8 cellular contexts compared by ENCODE assay signal in the genomic region with DNA sequence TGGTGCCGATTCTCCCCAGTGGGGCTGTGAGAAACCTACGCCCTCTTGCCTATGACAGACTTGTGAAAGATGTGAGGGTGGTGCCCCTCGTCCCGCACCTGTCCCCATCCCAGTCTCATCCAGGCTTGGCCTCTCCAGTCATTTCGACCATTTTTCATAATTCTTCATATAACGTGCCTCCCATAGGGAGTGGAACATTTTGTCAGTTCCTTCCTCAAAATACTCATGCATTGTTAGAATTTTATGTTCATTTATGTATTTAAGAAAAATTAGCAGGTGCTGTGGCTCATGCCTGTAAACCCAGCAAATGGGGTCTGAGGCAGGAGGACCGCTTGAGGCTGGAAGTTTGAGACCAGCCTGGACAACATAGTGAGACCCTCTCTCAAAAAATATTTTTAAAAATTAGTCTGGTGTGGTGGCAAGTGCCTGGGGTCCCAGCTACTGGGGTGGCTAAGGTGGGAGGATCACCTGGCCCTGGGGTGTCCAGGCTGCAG. TPM values are rescaled to one million over a fixed set of nuclear protein-coding genes. Genes with fewer than 3 reads are reported as not detected.
DNase-seq lines count a peak whose midpoint lies in the region; ATAC-seq and TF ChIP-seq lines count a peak whose summit lies in the region.

No MANE protein-coding gene starts in this region.

- peak overlapping the region; percentile 95 to 100 (median 99) for H3K4me3 Mint-ChIP-seq in CD4-positive, alpha-beta memory T cell

- peak overlapping the region; percentile 86 for H2AFZ ChIP-seq in parathyroid adenoma

- intact Hi-C loops in CD4-positive, alpha-beta memory T cell (cut with micrococcal nuclease): no loop called here

- TF ChIP-seq CTCF in parathyroid adenoma (IDR thresholded peaks at IDR 0.05): no peak

- H3K9me3 Mint-ChIP-seq in CD4-positive, alpha-beta memory T cell: peaks cover 0 to 5% (median 0%) of the 10 kb centered on the region in 8 donors

- no peaks in the 10 kb centered on the region for H3K9me3 ChIP-seq in CD4-positive, alpha-beta memory T cell (ENCODE audit: control insufficient read depth in 1 of 2, low read length in 2 of 2)
- H3K9me3 ChIP-seq in MG63 (peaks cover 6% of the 10 kb centered on the region; the same call in 1 of the 2 replicates), ectodermal cell (ENCODE audit: control insufficient read depth, low read length) (no peaks in the 10 kb centered on the region), parathyroid adenoma (ENCODE audit: control insufficient read depth, low read length) (no peaks in the 10 kb centered on the region)

- H3K4me2 ChIP-seq in parathyroid adenoma (ENCODE audit: low read length): peak overlapping the region; percentile 70

- H3K27ac Mint-ChIP-seq in CD4-positive, alpha-beta memory T cell: peak overlapping the region; percentile 97 to 100 (median 99)

- WGBS in ectodermal cell, 2 experiments: 81 to 82% methylated on average over 7 of the region's 7 CpGs

- H3K4me3 ChIP-seq in CD4-positive, alpha-beta memory T cell (ENCODE audit: low read length in 2 of 2): peak overlapping the region in 1 of 2 donors; percentile 29
- peak overlapping the region; percentile 84 for H3K4me3 ChIP-seq in MG63
- no peak overlapping the region for H3K4me3 ChIP-seq in ectodermal cell (ENCODE audit: insufficient read depth, low read depth, low read length)
- peak overlapping the region; percentile 77 for H3K4me3 ChIP-seq in parathyroid adenoma (ENCODE audit: low read depth, low read length)

- H3K36me3 Mint-ChIP-seq in CD4-positive, alpha-beta memory T cell: peaks cover 0 to 24% of the 10 kb centered on the region in 2 donors

- no peak for DNase-seq in CD4-positive, alpha-beta memory T cell
- DNase-seq in MG63 (no peak), NCI-H1105 treated with DMSO at 0.1 percent for 48 hours (lab: John Stamatoyannopoulos, UW) (no peak), NCI-H1092 treated with DMSO at 0.1 percent for 48 hours (lab: John Stamatoyannopoulos, UW) (no peak), NCI-H2107 treated with DMSO at 0.1 percent for 48 hours (lab: John Stamatoyannopoulos, UW; ENCODE audit: unreplicated experiment) (no peak)

- ATAC-seq in GM19397 (IDR thresholded peaks at IDR 0.05; ENCODE audit: unreplicated experiment): no peak

- POLR2A ChIA-PET in CD4-positive, alpha-beta memory T cell (lab: Charles Lee; ENCODE audit: partially characterized antibody): no interaction called here

- H3K4me1 Mint-ChIP-seq in CD4-positive, alpha-beta memory T cell: peaks cover 12 to 29% (median 20%) of the 10 kb centered on the region in 4 donors

- H3K36me3 ChIP-seq in CD4-positive, alpha-beta memory T cell (ENCODE audit: insufficient read depth, low read length): peaks cover 10% of the 10 kb centered on the region
- H3K36me3 ChIP-seq in MG63 (peaks cover 23% of the 10 kb centered on the region), ectodermal cell (ENCODE audit: control insufficient read depth, insufficient read depth, low read length) (peaks cover 13% of the 10 kb centered on the region), parathyroid adenoma (ENCODE audit: control insufficient read depth, insufficient read depth, low read length) (no peaks in the 10 kb centered on the region)

- peaks cover 11% of the 10 kb centered on the region for H3K4me1 ChIP-seq in CD4-positive, alpha-beta memory T cell (ENCODE audit: insufficient read depth, low read length)
- H3K4me1 ChIP-seq in ectodermal cell (ENCODE audit: control insufficient read depth, insufficient read depth, low read length) (no peaks in the 10 kb centered on the region), parathyroid adenoma (no peaks in the 10 kb centered on the region)

- H3K27ac ChIP-seq in CD4-positive, alpha-beta memory T cell (ENCODE audit: low read depth, low read length): peak overlapping the region; percentile 88
- peak overlapping the region; percentile 30 for H3K27ac ChIP-seq in ectodermal cell (ENCODE audit: insufficient read depth, low read depth, low read length, poor library complexity, severe bottlenecking)
- H3K27ac ChIP-seq in parathyroid adenoma: peak overlapping the region; percentile 26

- CTCF ChIA-PET in CD4-positive, alpha-beta memory T cell (lab: Charles Lee; ENCODE audit: partially characterized antibody): no interaction called here

- H3K27me3 ChIP-seq in CD4-positive, alpha-beta memory T cell (ENCODE audit: insufficient read depth, low read length): no peaks in the 10 kb centered on the region
- H3K27me3 ChIP-seq in MG63 (peaks cover 3% of the 10 kb centered on the region; the same call in 1 of the 2 replicates), ectodermal cell (ENCODE audit: control insufficient read depth, insufficient read depth, low read length, poor library complexity, severe bottlenecking) (peaks cover 22% of the 10 kb centered on the region), parathyroid adenoma (ENCODE audit: control insufficient read depth, insufficient read depth, low read length) (no peaks in the 10 kb centered on the region)

- H3K79me2 ChIP-seq in parathyroid adenoma: no peaks in the 10 kb centered on the region

- H3K9ac ChIP-seq in parathyroid adenoma: no peak overlapping the region

- no peaks in the 10 kb centered on the region for H3K27me3 Mint-ChIP-seq in CD4-positive, alpha-beta memory T cell

RNA-seq across cellular contexts. Expression of a gene that starts 0.8 kb away (rescaled TPM):
- 10 to 100 TPM; 60.5 to 66.1 TPM for total RNA-seq in CD4-positive, alpha-beta memory T cell
- polyA plus RNA-seq in CD4-positive, alpha-beta memory T cell: 100 to 1,000 TPM; 189 to 259 TPM
- total RNA-seq in MG63 (2014; rRNA removed; shearing (Covaris generic); ENCODE audit: low replicate concordance): 50.5 and 63.9 TPM in 2 replicates
- 96.7 TPM for polyA plus RNA-seq in ectodermal cell (2013, experiment 1 of 4)
- polyA plus RNA-seq in ectodermal cell (2013, experiment 2 of 4): 109 TPM
- polyA plus RNA-seq in ectodermal cell (2013, experiment 3 of 4): 87.3 TPM
- polyA plus RNA-seq in ectodermal cell (2013, experiment 4 of 4): 93.9 TPM

RNA-seq across cellular contexts. Expression of a gene that starts 19.7 kb away (rescaled TPM):
- not detected for total RNA-seq in CD4-positive, alpha-beta memory T cell
- not detected for polyA plus RNA-seq in CD4-positive, alpha-beta memory T cell
- not detected in 2 replicates for total RNA-seq in MG63 (2014; rRNA removed; shearing (Covaris generic); ENCODE audit: low replicate concordance)
- polyA plus RNA-seq in ectodermal cell (2013, experiment 1 of 4): 5.9 TPM
- polyA plus RNA-seq in ectodermal cell (2013, experiment 2 of 4): 5.3 TPM
- polyA plus RNA-seq in ectodermal cell (2013, experiment 3 of 4): 5.8 TPM
- 4.2 TPM for polyA plus RNA-seq in ectodermal cell (2013, experiment 4 of 4)

RNA-seq across cellular contexts. Expression of a gene that starts 42.8 kb away (rescaled TPM):
- 10 to 100 TPM; 60.5 to 64.8 TPM for total RNA-seq in CD4-positive, alpha-beta memory T cell
- 10 to 100 TPM; 39.3 to 68.5 TPM for polyA plus RNA-seq in CD4-positive, alpha-beta memory T cell
- 8.9 and 9.0 TPM in 2 replicates for total RNA-seq in MG63 (2014; rRNA removed; shearing (Covaris generic); ENCODE audit: low replicate concordance)
- 4.3 TPM for polyA plus RNA-seq in ectodermal cell (2013, experiment 1 of 4)
- polyA plus RNA-seq in ectodermal cell (2013, experiment 2 of 4): 5.1 TPM
- polyA plus RNA-seq in ectodermal cell (2013, experiment 3 of 4): 4.5 TPM
- polyA plus RNA-seq in ectodermal cell (2013, experiment 4 of 4): 4.7 TPM

RNA-seq across cellular contexts. Expression of a gene that starts 44.6 kb away (rescaled TPM):
- 10 to 100 TPM; 13.1 to 14.5 TPM for total RNA-seq in CD4-positive, alpha-beta memory T cell
- polyA plus RNA-seq in CD4-positive, alpha-beta memory T cell: 10 to 100 TPM; 18.9 to 24.7 TPM
- total RNA-seq in MG63 (2014; rRNA removed; shearing (Covaris generic); ENCODE audit: low replicate concordance): 13.9 and 16.1 TPM in 2 replicates
- 18.3 TPM for polyA plus RNA-seq in ectodermal cell (2013, experiment 1 of 4)
- 18.1 TPM for polyA plus RNA-seq in ectodermal cell (2013, experiment 2 of 4)
- 16.5 TPM for polyA plus RNA-seq in ectodermal cell (2013, experiment 3 of 4)
- polyA plus RNA-seq in ectodermal cell (2013, experiment 4 of 4): 16.3 TPM

Comparison
In these comparisons a context has a peak if more than half of its experiments do, and no peak if none do; other contexts are left out.
1. H3K27ac ChIP-seq: peak in every context shown above with its lines; median percentile 88 in CD4-positive, alpha-beta memory T cell; 30 in ectodermal cell; 26 in parathyroid adenoma.